9 cellular contexts compared by ENCODE assay signal in the genomic region with DNA sequence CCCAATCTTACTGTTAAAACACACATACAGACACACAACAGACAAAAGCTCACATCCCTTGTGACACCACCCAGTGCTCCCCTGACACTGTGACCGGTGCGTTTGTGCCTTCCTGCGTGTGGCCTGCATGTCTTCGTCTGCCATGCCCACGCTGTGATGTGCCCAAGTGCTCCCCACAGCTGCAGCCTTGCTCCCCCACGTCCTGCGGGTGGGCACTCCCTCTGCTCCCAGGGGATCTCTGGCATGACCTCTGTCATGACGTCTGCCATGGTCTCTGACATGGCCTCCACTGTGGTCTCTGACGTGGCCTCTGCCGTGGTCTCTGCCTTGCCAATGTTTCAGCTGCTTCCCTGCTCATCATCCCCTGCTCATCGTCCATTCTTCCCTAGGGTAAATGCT.
DNase-seq lines count a peak whose midpoint lies in the region; ATAC-seq, FAIRE-seq and TF ChIP-seq lines count a peak whose summit lies in the region.
"Had no signal": no experiment of that assay in that cellular context is flagged by ENCODE, and none has a peak within 500 bp of the region (broad histone marks: within the 10 kb centered on the region; RNA-seq: fewer than 3 reads in every experiment).

No MANE protein-coding gene starts in this region.

- H3K36me3 Mint-ChIP-seq in CD8-positive, alpha-beta T cell, result no peaks in the 10 kb centered on the region
- H3K36me3 Mint-ChIP-seq in endodermal cell (ENCODE audit: low read depth), result no peaks in the 10 kb centered on the region

- H3K4me1 Mint-ChIP-seq in CD8-positive, alpha-beta T cell (ENCODE audit: low read depth), result peaks cover 31% of the 10 kb centered on the region
- H3K4me1 Mint-ChIP-seq in endodermal cell, result peaks cover 3% of the 10 kb centered on the region
- H3K4me1 Mint-ChIP-seq: nephron had no signal

- H3K4me3 Mint-ChIP-seq in CD8-positive, alpha-beta T cell, result peak overlapping the region; percentile 91
- no peak overlapping the region for H3K4me3 Mint-ChIP-seq in endodermal cell
- H3K4me3 Mint-ChIP-seq: nephron had no signal

- 84 to 90% methylated on average over 10 to 11 of the region's 11 CpGs for WGBS in endodermal cell (ENCODE audit: insufficient coverage in 1 of 2, insufficient read length in 1 of 2), 2 experiments

- H3K36me3 ChIP-seq in CD8-positive, alpha-beta T cell (ENCODE audit: insufficient read depth, low read length), result no peaks in the 10 kb centered on the region
- no peaks in the 10 kb centered on the region for H3K36me3 ChIP-seq in endodermal cell (ENCODE audit: control insufficient read depth, insufficient read depth, low read length)

- H3K9me3 ChIP-seq in CD8-positive, alpha-beta T cell (ENCODE audit: low read length), result no peaks in the 10 kb centered on the region
- no peaks in the 10 kb centered on the region for H3K9me3 ChIP-seq in endodermal cell (ENCODE audit: control insufficient read depth, low read length)

- POLR2A ChIA-PET in CD8-positive, alpha-beta T cell (lab: Charles Lee), result interaction anchor here (0.9 to 2.7 kb wide), 3 partner anchors 58 to 202 kb away, joined by 3 to 29 read pairs (median 5); no protein-coding TSS in a partner anchor

- FAIRE-seq in D721Med (lab: Jason Lieb, UNC), result no peak

- H3K27me3 Mint-ChIP-seq in CD8-positive, alpha-beta T cell (ENCODE audit: low read depth), result no peaks in the 10 kb centered on the region
- no peaks in the 10 kb centered on the region for H3K27me3 Mint-ChIP-seq in endodermal cell (ENCODE audit: insufficient read depth)

- H3K27ac ChIP-seq in CD8-positive, alpha-beta T cell (ENCODE audit: low read depth, low read length), result no peak overlapping the region
- H3K27ac ChIP-seq in endodermal cell (ENCODE audit: low read depth, low read length), result no peak overlapping the region

- ATAC-seq in CD8-positive, alpha-beta T cell, result no peak
- ATAC-seq in GM19438 (IDR thresholded peaks at IDR 0.05; ENCODE audit: low read depth, unreplicated experiment), result peak; percentile 14
- peak; percentile 11 for ATAC-seq in HG03571 (IDR thresholded peaks at IDR 0.05; ENCODE audit: unreplicated experiment)

- intact Hi-C loops in CD8-positive, alpha-beta T cell (cut with DNase I, micrococcal nuclease), result loop anchor here (2.0 to 5.0 kb wide), 5 partner anchors 57 to 217 kb away; a partner anchor contains a TSS

- H3K27ac Mint-ChIP-seq in CD8-positive, alpha-beta T cell, result peak overlapping the region; percentile 95
- H3K27ac Mint-ChIP-seq in endodermal cell, result no peak overlapping the region

- no peak overlapping the region for H3K4me3 ChIP-seq in CD8-positive, alpha-beta T cell (ENCODE audit: low read depth, low read length)
- H3K4me3 ChIP-seq in endodermal cell (ENCODE audit: low read length), result no peak overlapping the region

- peaks cover 27% of the 10 kb centered on the region for H3K4me1 ChIP-seq in CD8-positive, alpha-beta T cell (ENCODE audit: insufficient read depth, low read length)
- H3K4me1 ChIP-seq in endodermal cell (ENCODE audit: control insufficient read depth, insufficient read depth, low read length), result no peaks in the 10 kb centered on the region

- H3K9ac ChIP-seq in endodermal cell (ENCODE audit: extremely low read depth, low read length, poor library complexity, severe bottlenecking), result no peak overlapping the region

- CTCF ChIA-PET in CD8-positive, alpha-beta T cell (lab: Charles Lee), result interaction anchor here (1.1 to 1.9 kb wide), 3 partner anchors 12 to 258 kb away, joined by 3 to 8 read pairs (median 4); a partner anchor contains a TSS

- no peaks in the 10 kb centered on the region for H3K27me3 ChIP-seq in CD8-positive, alpha-beta T cell (ENCODE audit: insufficient read depth, low read length)
- H3K27me3 ChIP-seq in endodermal cell (ENCODE audit: control insufficient read depth, insufficient read depth, low read length, poor library complexity, severe bottlenecking), result no peaks in the 10 kb centered on the region

- peak in 2 of 7 experiments; percentile 10 to 49 for DNase-seq in CD8-positive, alpha-beta T cell
- DNase-seq in endodermal cell (peak; percentile 22), D721Med (ENCODE audit: insufficient read length, low spot score) (no peak), NCI-H2107 (lab: John Stamatoyannopoulos, UW) (no peak), RKO (ENCODE audit: low spot score) (no peak), SK-N-DZ (ENCODE audit: low spot score) (no peak)

- TF ChIP-seq CTCF in CD8-positive, alpha-beta T cell (IDR thresholded peaks at IDR 0.05), result no peak
- TF ChIP-seq CTCF in endodermal cell (conservative IDR thresholded peaks at IDR 0.05) (no peak), D721Med (IDR thresholded peaks at IDR 0.05; ENCODE audit: insufficient read depth, missing control alignments) (no peak)

- H3K9me3 Mint-ChIP-seq in CD8-positive, alpha-beta T cell, result no peaks in the 10 kb centered on the region
- peaks cover 4% of the 10 kb centered on the region for H3K9me3 Mint-ChIP-seq in endodermal cell
- H3K9me3 Mint-ChIP-seq: nephron had no signal
